ENCODE assay signal across 1 cellular context in the genomic region with DNA sequence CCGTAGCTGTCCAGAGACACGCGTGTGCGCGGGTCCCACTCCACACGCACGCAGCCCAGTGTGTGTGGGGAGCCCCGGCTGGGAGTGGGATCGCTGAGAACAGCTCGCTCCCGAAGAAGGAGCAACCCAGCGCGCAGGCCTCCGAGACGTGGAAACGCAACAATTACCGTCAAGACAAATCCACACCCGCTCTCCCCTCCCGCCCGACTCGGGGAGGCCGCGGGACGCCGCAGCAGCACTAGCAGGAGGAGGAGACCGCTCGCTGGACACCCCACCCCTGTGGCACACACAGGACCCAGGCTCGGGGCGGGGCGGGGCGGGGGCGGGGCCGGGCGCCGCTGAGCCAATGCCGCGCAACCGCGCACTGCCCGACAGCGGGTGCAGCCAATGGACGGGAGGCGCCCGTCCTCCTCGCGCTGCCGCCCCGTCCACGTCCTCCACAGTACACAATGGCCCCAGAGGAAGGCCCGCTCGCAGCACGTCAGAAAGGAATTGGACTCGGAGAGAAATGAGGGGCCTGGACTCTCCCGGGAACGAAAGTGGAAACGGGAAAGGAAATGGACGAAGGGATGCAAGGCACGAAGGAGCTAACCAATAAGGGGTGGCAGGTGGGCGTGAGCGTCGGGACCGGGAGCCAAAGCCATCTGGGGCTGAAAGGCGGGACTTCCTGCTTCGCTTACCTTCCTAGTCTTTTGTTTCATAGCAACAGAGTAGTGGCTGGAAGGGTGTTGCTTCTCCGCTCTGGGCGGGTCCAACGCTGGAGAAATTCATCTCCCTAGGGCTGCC.
A peak's percentile ranks its signal among the peaks of the same experiment; 100 is the strongest.
TF ChIP-seq lines count a peak whose summit lies in the region.

Gene CBLB (minus strand): TSS at position 268 of the 786 bp plus-strand sequence. CDS start 1,435 bp downstream, outside the sequence.

TF ChIP-seq in K562, 482 proteins besides CTCF, POLR2A, EP300 and RAD21 (continued from another document):
- TF ChIP-seq THRA (IDR thresholded peaks at IDR 0.05) = no peak
- TF ChIP-seq ZNF408 (CRISPR knock-in tag; IDR thresholded peaks at IDR 0.05; ENCODE audit: low read depth) = no peak
- no peak for TF ChIP-seq ELF4 (CRISPR knock-in tag; IDR thresholded peaks at IDR 0.05)
- no peak for TF ChIP-seq E2F6 (IDR thresholded peaks at IDR 0.05; ENCODE audit: borderline replicate concordance in 1 of 2, extremely low read depth in 1 of 2, insufficient read depth in 1 of 2, insufficient read length in 1 of 2, low read depth in 1 of 2, low read length in 1 of 2, poor library complexity in 1 of 2, severe bottlenecking in 1 of 2)
- no peak for TF ChIP-seq ATF2 (CRISPR knock-in tag; IDR thresholded peaks at IDR 0.05)
- TF ChIP-seq SRF (CRISPR knock-in tag; IDR thresholded peaks at IDR 0.05) = peak in 1 of 2 experiments; percentile 15; a peak in 1 of 4 replicates
- no peak for TF ChIP-seq ZNF445 (CRISPR knock-in tag; IDR thresholded peaks at IDR 0.05; ENCODE audit: low read depth)
- TF ChIP-seq MYC (IDR thresholded peaks at IDR 0.05; ENCODE audit: low read depth, low read length) = peak; percentile 44; the same call in 1 of the 2 replicates
- TF ChIP-seq MYC (CRISPR knock-in tag; IDR thresholded peaks at IDR 0.05; ENCODE audit: borderline replicate concordance, low read depth) = no peak
- TF ChIP-seq ZBTB11 (CRISPR knock-in tag; IDR thresholded peaks at IDR 0.05) = peak in 1 of 3 experiments; percentile 44; a peak in 1 of 6 replicates
- TF ChIP-seq SAP30 (IDR thresholded peaks at IDR 0.05; ENCODE audit: borderline replicate concordance, insufficient read depth, low read depth, low read length, poor library complexity, severe bottlenecking) = peak; percentile 46
- TF ChIP-seq, protein P1, sequence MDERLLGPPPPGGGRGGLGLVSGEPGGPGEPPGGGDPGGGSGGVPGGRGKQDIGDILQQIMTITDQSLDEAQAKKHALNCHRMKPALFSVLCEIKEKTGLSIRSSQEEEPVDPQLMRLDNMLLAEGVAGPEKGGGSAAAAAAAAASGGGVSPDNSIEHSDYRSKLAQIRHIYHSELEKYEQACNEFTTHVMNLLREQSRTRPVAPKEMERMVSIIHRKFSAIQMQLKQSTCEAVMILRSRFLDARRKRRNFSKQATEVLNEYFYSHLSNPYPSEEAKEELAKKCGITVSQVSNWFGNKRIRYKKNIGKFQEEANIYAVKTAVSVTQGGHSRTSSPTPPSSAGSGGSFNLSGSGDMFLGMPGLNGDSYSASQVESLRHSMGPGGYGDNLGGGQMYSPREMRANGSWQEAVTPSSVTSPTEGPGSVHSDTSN (CRISPR knock-in tag; IDR thresholded peaks at IDR 0.05; ENCODE audit: low read depth) = peak; percentile 67
- TF ChIP-seq, protein P1 (tag; conservative IDR thresholded peaks at IDR 0.05; ENCODE audit: low read depth) = peak; percentile 80
- TF ChIP-seq NFIC (IDR thresholded peaks at IDR 0.05) = 0 out of 2 replicates have a peak, but pooled peaks have one; percentile 18
- no peak for TF ChIP-seq HCFC1 (IDR thresholded peaks at IDR 0.05; ENCODE audit: low read depth, low read length)
- TF ChIP-seq CHD4 (IDR thresholded peaks at IDR 0.05; ENCODE audit: insufficient read depth, insufficient replicate concordance, low read depth, low read length, poor library complexity, severe bottlenecking) = no peak
- peak; percentile 60 for TF ChIP-seq ASH1L (IDR thresholded peaks at IDR 0.05; ENCODE audit: borderline replicate concordance, low read depth, partially characterized antibody)
- TF ChIP-seq, protein P2, sequence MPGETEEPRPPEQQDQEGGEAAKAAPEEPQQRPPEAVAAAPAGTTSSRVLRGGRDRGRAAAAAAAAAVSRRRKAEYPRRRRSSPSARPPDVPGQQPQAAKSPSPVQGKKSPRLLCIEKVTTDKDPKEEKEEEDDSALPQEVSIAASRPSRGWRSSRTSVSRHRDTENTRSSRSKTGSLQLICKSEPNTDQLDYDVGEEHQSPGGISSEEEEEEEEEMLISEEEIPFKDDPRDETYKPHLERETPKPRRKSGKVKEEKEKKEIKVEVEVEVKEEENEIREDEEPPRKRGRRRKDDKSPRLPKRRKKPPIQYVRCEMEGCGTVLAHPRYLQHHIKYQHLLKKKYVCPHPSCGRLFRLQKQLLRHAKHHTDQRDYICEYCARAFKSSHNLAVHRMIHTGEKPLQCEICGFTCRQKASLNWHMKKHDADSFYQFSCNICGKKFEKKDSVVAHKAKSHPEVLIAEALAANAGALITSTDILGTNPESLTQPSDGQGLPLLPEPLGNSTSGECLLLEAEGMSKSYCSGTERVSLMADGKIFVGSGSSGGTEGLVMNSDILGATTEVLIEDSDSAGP (CRISPR knock-in tag; IDR thresholded peaks at IDR 0.05) = no peak
- TF ChIP-seq NELFE (IDR thresholded peaks at IDR 0.05; ENCODE audit: insufficient read depth, insufficient read length) = no peak
- TF ChIP-seq ZMIZ1 (IDR thresholded peaks at IDR 0.05; ENCODE audit: low read depth in 2 of 2, low read length in 2 of 2) = 0 out of 4 replicates have a peak, but pooled peaks of 1 of the 2 experiments have one; percentile 13
- no peak for TF ChIP-seq BDP1 (IDR thresholded peaks at IDR 0.05; ENCODE audit: insufficient read depth, insufficient read length)
- no peak for TF ChIP-seq PURB (CRISPR knock-in tag; IDR thresholded peaks at IDR 0.05; ENCODE audit: low read depth)
- TF ChIP-seq MAZ (CRISPR knock-in tag; conservative IDR thresholded peaks at IDR 0.05 in 1 of 2, IDR thresholded peaks at IDR 0.05 in 1 of 2) = peak in 1 of 2 experiments; percentile 39; a peak in 1 of 4 replicates
- peak; percentile 87 for TF ChIP-seq RBM25 (IDR thresholded peaks at IDR 0.05; ENCODE audit: low read depth, low read length, severe bottlenecking)
- no peak for TF ChIP-seq MCM5 (IDR thresholded peaks at IDR 0.05; ENCODE audit: low read depth)
- no peak for TF ChIP-seq LCOR (CRISPR knock-in tag; IDR thresholded peaks at IDR 0.05)
- peak; percentile 47; the same call in 1 of the 2 replicates for TF ChIP-seq ATF7 (IDR thresholded peaks at IDR 0.05)
TF ChIP-seq in K562: peak in this region for 60.
